In the genomic region with DNA sequence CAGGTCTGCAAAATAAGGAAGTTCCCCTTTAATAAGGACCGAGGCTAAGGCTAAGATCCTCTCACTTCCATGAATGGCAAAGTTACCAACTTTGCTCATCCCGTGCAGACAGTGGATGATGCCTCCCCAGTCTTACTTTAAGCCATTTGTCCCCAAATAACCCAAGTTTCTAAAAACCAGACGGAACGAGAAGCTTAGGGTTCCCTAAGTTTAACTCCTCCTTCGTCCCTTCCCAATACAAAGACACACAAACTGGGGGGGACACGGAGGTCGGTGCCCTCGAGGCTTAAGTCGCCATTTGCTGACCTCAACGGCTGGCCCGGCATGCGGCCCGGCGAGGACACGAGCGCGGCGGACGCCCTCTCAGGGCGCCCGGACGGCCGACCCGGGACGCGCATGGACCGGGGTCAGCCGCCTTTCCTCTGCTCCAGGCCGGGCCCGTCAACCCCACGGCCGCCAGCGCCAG, we compare ENCODE assay signal across 8 cellular contexts. TPM values are rescaled to one million over a fixed set of nuclear protein-coding genes. Genes with fewer than 3 reads are reported as not detected.
A peak's percentile ranks its signal among the peaks of the same experiment; 100 is the strongest.
DNase-seq lines count a peak whose midpoint lies in the region; ATAC-seq and TF ChIP-seq lines count a peak whose summit lies in the region.

No MANE protein-coding gene starts in this region.

- peak overlapping the region; percentile 82 for H3K4me3 Mint-ChIP-seq in activated CD4-positive, alpha-beta memory T cell treated with anti-CD3 and anti-CD28 coated beads, Interleukin-2, amount 10 ng/mL, durations not matched to agents 7 days and 5 days
- peak overlapping the region; percentile 76 to 93 (median 90) for H3K4me3 Mint-ChIP-seq in naive thymus-derived CD4-positive, alpha-beta T cell

- peak overlapping the region; percentile 91 for H3K9ac ChIP-seq in fibroblast of lung (ENCODE audit: insufficient read depth, low read length)

- H3K4me1 Mint-ChIP-seq in activated CD4-positive, alpha-beta memory T cell treated with anti-CD3 and anti-CD28 coated beads, Interleukin-2, amount 10 ng/mL, durations not matched to agents 7 days and 5 days = peaks cover 32% of the 10 kb centered on the region
- H3K4me1 Mint-ChIP-seq in naive thymus-derived CD4-positive, alpha-beta T cell = peaks cover 27 to 56% (median 46%) of the 10 kb centered on the region in 7 donors

- DNase-seq in stimulated activated CD4-positive, alpha-beta T cell treated with anti-CD3 and anti-CD28 coated beads, Interleukin-2, amount 100 ng/mL, for 24 hours = peak; percentile 15 to 25
- no peak for DNase-seq in stimulated activated CD4-positive, alpha-beta T cell treated with anti-CD3 and anti-CD28 coated beads, Interleukin-4, amount 100 ng/mL, for 24 hours
- peak; percentile 60 for DNase-seq in MV-4-11 (lab: John Stamatoyannopoulos, UW)
- DNase-seq in activated CD4-positive, alpha-beta memory T cell treated with anti-CD3 and anti-CD28 coated beads, Interleukin-2, amount 10 ng/mL, durations not matched to agents 7 days and 5 days = peak; percentile 25
- DNase-seq in fibroblast of lung (ENCODE audit: low read depth in 2 of 2) = peak in 1 of 2 donors; percentile 48
- DNase-seq in naive thymus-derived CD4-positive, alpha-beta T cell = peak in 5 of 9 donors; percentile 7 to 22 (median 13)
- DNase-seq in GM13977 (ENCODE audit: low spot score) = no peak

- H3K27me3 ChIP-seq in fibroblast of lung (ENCODE audit: control insufficient read depth, insufficient read depth, low read length) = no peaks in the 10 kb centered on the region
- H3K27me3 ChIP-seq in naive thymus-derived CD4-positive, alpha-beta T cell (ENCODE audit: control insufficient read depth in 2 of 2, insufficient read depth in 2 of 2, low read length in 2 of 2) = no peaks in the 10 kb centered on the region

- POLR2A ChIA-PET in activated CD4-positive, alpha-beta memory T cell treated with anti-CD3 and anti-CD28 coated beads, Interleukin-2, amount 10 ng/mL, durations not matched to agents 7 days and 5 days (lab: Charles Lee) = interaction anchor here (0.6 to 3.6 kb wide), 14 partner anchors 9 to 150 kb away, joined by 3 to 84 read pairs (median 4); partner anchors contain the start of genes EPM2A and SHPRH
- POLR2A ChIA-PET in naive thymus-derived CD4-positive, alpha-beta T cell (lab: Charles Lee) = interaction anchor here (2.1 to 3.0 kb wide), 2 partner anchors 79 to 150 kb away, joined by 10 to 46 read pairs; partner anchors contain the start of genes EPM2A and SHPRH

- peak overlapping the region; percentile 59 for H2AFZ ChIP-seq in fibroblast of lung (ENCODE audit: low read length)

- TF ChIP-seq CTCF in fibroblast of lung (conservative IDR thresholded peaks at IDR 0.05 in 1 of 2, IDR thresholded peaks at IDR 0.05 in 1 of 2; ENCODE audit: low read depth in 1 of 2, low read length in 2 of 2) (no peak), GM13977 (IDR thresholded peaks at IDR 0.05; ENCODE audit: extremely low read depth, insufficient read depth, missing control alignments) (no peak)

- CTCF ChIA-PET in activated CD4-positive, alpha-beta memory T cell treated with anti-CD3 and anti-CD28 coated beads, Interleukin-2, amount 10 ng/mL, durations not matched to agents 7 days and 5 days (lab: Charles Lee) = interaction anchor here (0.9 to 1.9 kb wide), 6 partner anchors 20 to 113 kb away, joined by 3 to 7 read pairs (median 5); partner anchors contain the start of gene EPM2A
- CTCF ChIA-PET in naive thymus-derived CD4-positive, alpha-beta T cell (lab: Charles Lee) = interaction anchor here (1.5 kb wide), 1 partner anchor 79 kb away, joined by 3 read pairs; the partner anchor contains the start of gene EPM2A

- in situ Hi-C loops in GM13977 (cut with MboI; ENCODE audit: low pct_unique_long_range_greater_than_20kb, low sequenced_read_pairs, unreplicated experiment) = no loop called here

- ATAC-seq in HG02678 (IDR thresholded peaks at IDR 0.05; ENCODE audit: unreplicated experiment) = peak; percentile 11
- ATAC-seq in naive thymus-derived CD4-positive, alpha-beta T cell = no peak

- peak overlapping the region; percentile 61 for H3K4me2 ChIP-seq in fibroblast of lung (ENCODE audit: extremely low read depth, insufficient read depth, low read length)

- peak overlapping the region; percentile 95 for H3K27ac ChIP-seq in fibroblast of lung (ENCODE audit: insufficient read depth, low read length)
- peak overlapping the region; percentile 80 for H3K27ac ChIP-seq in naive thymus-derived CD4-positive, alpha-beta T cell (ENCODE audit: low read depth, low read length)

- H3K27me3 Mint-ChIP-seq in activated CD4-positive, alpha-beta memory T cell treated with anti-CD3 and anti-CD28 coated beads, Interleukin-2, amount 10 ng/mL, durations not matched to agents 7 days and 5 days = no peaks in the 10 kb centered on the region
- peaks cover 0 to 3% (median 0%) of the 10 kb centered on the region in 5 donors for H3K27me3 Mint-ChIP-seq in naive thymus-derived CD4-positive, alpha-beta T cell

- H3K4me1 ChIP-seq in fibroblast of lung (ENCODE audit: control insufficient read depth, extremely low read depth, insufficient read depth, low read length) = peaks cover 8% of the 10 kb centered on the region
- peaks cover 0 to 18% of the 10 kb centered on the region in 2 donors for H3K4me1 ChIP-seq in naive thymus-derived CD4-positive, alpha-beta T cell (ENCODE audit: control insufficient read depth in 2 of 2, insufficient read depth in 2 of 2, low read length in 2 of 2)

- no peaks in the 10 kb centered on the region for H3K36me3 ChIP-seq in fibroblast of lung (ENCODE audit: control insufficient read depth, insufficient read depth, low read length)
- H3K36me3 ChIP-seq in naive thymus-derived CD4-positive, alpha-beta T cell (ENCODE audit: control insufficient read depth in 2 of 3, insufficient read depth in 3 of 3, low read length in 3 of 3) = peaks cover 0 to 4% (median 0%) of the 10 kb centered on the region in 3 experiments

- intact Hi-C loops in naive thymus-derived CD4-positive, alpha-beta T cell (cut with micrococcal nuclease) = loop anchor here (1.0 to 10.0 kb wide), 9 partner anchors 51 to 1972 kb away; partner anchors contain the start of genes EPM2A (in 2 of the 2), SHPRH (in 2 of the 2), LTV1 (in 1 of the 2) and SF3B5 (in 1 of the 2)

- no peaks in the 10 kb centered on the region for H3K9me3 ChIP-seq in fibroblast of lung (ENCODE audit: control insufficient read depth, insufficient read depth, low read depth, low read length)
- no peaks in the 10 kb centered on the region for H3K9me3 ChIP-seq in naive thymus-derived CD4-positive, alpha-beta T cell (ENCODE audit: control insufficient read depth in 2 of 3, low read length in 3 of 3)

- peaks cover 53% of the 10 kb centered on the region for H3K79me2 ChIP-seq in fibroblast of lung (ENCODE audit: control insufficient read depth, insufficient read depth, low read length)

- H3K9me3 Mint-ChIP-seq in activated CD4-positive, alpha-beta memory T cell treated with anti-CD3 and anti-CD28 coated beads, Interleukin-2, amount 10 ng/mL, durations not matched to agents 7 days and 5 days = no peaks in the 10 kb centered on the region
- no peaks in the 10 kb centered on the region for H3K9me3 Mint-ChIP-seq in naive thymus-derived CD4-positive, alpha-beta T cell

- peak overlapping the region; percentile 66 for H3K27ac Mint-ChIP-seq in activated CD4-positive, alpha-beta memory T cell treated with anti-CD3 and anti-CD28 coated beads, Interleukin-2, amount 10 ng/mL, durations not matched to agents 7 days and 5 days
- H3K27ac Mint-ChIP-seq in naive thymus-derived CD4-positive, alpha-beta T cell = peak overlapping the region; percentile 20 to 92 (median 79)

- H3K4me3 ChIP-seq in fibroblast of lung (replicated peaks in 1 of 4; ENCODE audit: control extremely low read depth in 1 of 4, insufficient read depth in 1 of 4, low read depth in 3 of 4, low read length in 4 of 4) = peak overlapping the region; percentile 69 to 97 (median 94)
- H3K4me3 ChIP-seq in naive thymus-derived CD4-positive, alpha-beta T cell (ENCODE audit: low read length) = peak overlapping the region; percentile 92

- H3K36me3 Mint-ChIP-seq in activated CD4-positive, alpha-beta memory T cell treated with anti-CD3 and anti-CD28 coated beads, Interleukin-2, amount 10 ng/mL, durations not matched to agents 7 days and 5 days (ENCODE audit: low read depth) = peaks cover 4% of the 10 kb centered on the region
- no peaks in the 10 kb centered on the region for H3K36me3 Mint-ChIP-seq in naive thymus-derived CD4-positive, alpha-beta T cell

- no peaks in the 10 kb centered on the region for H4K20me1 ChIP-seq in fibroblast of lung (ENCODE audit: control insufficient read depth, extremely low read depth, insufficient read depth, low read length)

RNA-seq across cellular contexts. Expression of gene FBXO30, which starts 0.5 kb away (rescaled TPM):
- total RNA-seq in activated CD4-positive, alpha-beta memory T cell treated with anti-CD3 and anti-CD28 coated beads, Interleukin-2, amount 10 ng/mL, durations not matched to agents 7 days and 5 days = 1 to 10 TPM; 5.0 to 5.5 TPM
- total RNA-seq in fibroblast of lung = 17.7 and 25.9 TPM in 2 replicates
- 9.5 and 11.6 TPM in 2 replicates for polyA plus RNA-seq in fibroblast of lung
- polyA plus RNA-seq in fibroblast of lung (2012) = 7.8 and 8.1 TPM in 2 replicates
- 1.5 and 1.8 TPM in 2 replicates for polyA minus RNA-seq in fibroblast of lung (ENCODE audit: low replicate concordance)
- 1 to 10 TPM; 1.6 to 5.1 (median 4.8) TPM for total RNA-seq in naive thymus-derived CD4-positive, alpha-beta T cell
- polyA plus RNA-seq in naive thymus-derived CD4-positive, alpha-beta T cell = 1 to 10 TPM; 1.1 to 1.3 TPM

Comparison
In these comparisons a context has a peak if more than half of its experiments do, and no peak if none do; other contexts are left out.
1. DNase-seq: peak in stimulated activated CD4-positive, alpha-beta T cell treated with anti-CD3 and anti-CD28 coated beads, Interleukin-2, amount 100 ng/mL, for 24 hours (2 of 2), MV-4-11 (single experiment), activated CD4-positive, alpha-beta memory T cell treated with anti-CD3 and anti-CD28 coated beads, Interleukin-2, amount 10 ng/mL, durations not matched to agents 7 days and 5 days (single experiment) and naive thymus-derived CD4-positive, alpha-beta T cell (5 of 9); none in stimulated activated CD4-positive, alpha-beta T cell treated with anti-CD3 and anti-CD28 coated beads, Interleukin-4, amount 100 ng/mL, for 24 hours (single experiment) and GM13977 (single experiment).